In genomic region chr9:121286973-121287721, GRCh38 we compare ENCODE assay signal across 8 cellular contexts. TPM values are rescaled to one million over a fixed set of nuclear protein-coding genes. Genes with fewer than 3 reads are reported as not detected.
DNase-seq lines count a peak whose midpoint lies in the region; ATAC-seq and TF ChIP-seq lines count a peak whose summit lies in the region.

No MANE protein-coding gene starts in this region.

- intact Hi-C loops in mucosa of descending colon (cut with DNase I, micrococcal nuclease) (no loop called here), thyroid gland (cut with DNase I) (no loop called here)

- peak overlapping the region; percentile 61 for H3K27ac ChIP-seq in HL-60 (replicated peaks)
- H3K27ac ChIP-seq in SK-N-SH (ENCODE audit: low read depth in 2 of 2, low read length in 1 of 2), result peak overlapping the region; percentile 88 to 94
- H3K27ac ChIP-seq in esophagus (ENCODE audit: low read depth in 2 of 2, low read length in 1 of 2), result peak overlapping the region; percentile 99
- peak overlapping the region; percentile 84 to 95 (median 93) for H3K27ac ChIP-seq in thyroid gland

- H3K36me3 ChIP-seq in SK-N-SH (replicated peaks in 1 of 2; ENCODE audit: control insufficient read depth in 1 of 2, insufficient read depth in 2 of 2, low read length in 1 of 2) (peaks cover 0 to 16% of the 10 kb centered on the region in 2 experiments), esophagus (ENCODE audit: control insufficient read depth in 2 of 2, insufficient read depth in 2 of 2, low read length in 1 of 2) (no peaks in the 10 kb centered on the region), mucosa of descending colon (ENCODE audit: low read depth) (peaks cover 4% of the 10 kb centered on the region), thyroid gland (no peaks in the 10 kb centered on the region)

- TF ChIP-seq RAD21 in SK-N-SH (IDR thresholded peaks at IDR 0.05; ENCODE audit: low read length), result no peak

- TF ChIP-seq CTCF in HL-60 (IDR thresholded peaks at IDR 0.05; ENCODE audit: insufficient read depth, low read length) (no peak), SK-N-SH (IDR thresholded peaks at IDR 0.05) (peak; percentile 36; the same call in 1 of the 2 replicates), mucosa of descending colon (IDR thresholded peaks at IDR 0.05) (no peak), thyroid gland (IDR thresholded peaks at IDR 0.05) (peak in 1 of 6 experiments; percentile 6)

- WGBS in SK-N-SH (ENCODE audit: low lambda C conversion rate), result 21% methylated on average over 13 of the region's 13 CpGs
- 10 to 13% methylated on average over 12 to 13 of the region's 13 CpGs for WGBS in esophagus, 2 donors
- 30 to 34% methylated on average over 13 of the region's 13 CpGs for WGBS in thyroid gland, 2 donors

- CTCF ChIA-PET in SK-N-SH (lab: Yijun Ruan, JAX), result interaction anchor here (0.9 to 3.6 kb wide), 5 partner anchors 9 to 252 kb away, joined by 3 to 25 read pairs (median 3); partner anchors contain the start of gene RAB14

- DNase-seq in AML-193 (lab: John Stamatoyannopoulos, UW), result peak; percentile 4 to 6
- DNase-seq in HL-60 (ENCODE audit: low read depth in 1 of 2, low spot score in 1 of 2), result peak; percentile 62 to 78
- no peak for DNase-seq in SK-N-SH
- DNase-seq in mucosa of descending colon, result peak; percentile 82 to 89 (median 88)
- peak; percentile 82 to 84 for DNase-seq in thyroid gland

- peak overlapping the region; percentile 81 for H3K4me2 ChIP-seq in SK-N-SH

- TF ChIP-seq EP300 in SK-N-SH (IDR thresholded peaks at IDR 0.05; ENCODE audit: borderline replicate concordance in 1 of 2, low read depth in 1 of 2, low read length in 1 of 2), result peak in 1 of 2 experiments; percentile 83; a peak in 2 of 4 replicates

- H2AFZ ChIP-seq in SK-N-SH (ENCODE audit: low read depth), result peak overlapping the region; percentile 56

- peak in 1 of 2 donors; percentile 54 for TF ChIP-seq POLR2A in thyroid gland (IDR thresholded peaks at IDR 0.05)

- H3K9me2 ChIP-seq in SK-N-SH, result no peaks in the 10 kb centered on the region

- H3K9me3 ChIP-seq in SK-N-SH (no peaks in the 10 kb centered on the region), esophagus (ENCODE audit: control insufficient read depth in 2 of 2, insufficient read depth in 1 of 2, low read depth in 1 of 2, low read length in 1 of 2) (no peaks in the 10 kb centered on the region), mucosa of descending colon (no peaks in the 10 kb centered on the region), thyroid gland (no peaks in the 10 kb centered on the region)

- H4K20me1 ChIP-seq in SK-N-SH (ENCODE audit: insufficient read depth), result no peaks in the 10 kb centered on the region

- peaks cover 30% of the 10 kb centered on the region; the same call in 1 of the 2 replicates for H3K79me2 ChIP-seq in SK-N-SH (ENCODE audit: insufficient read depth)

- peaks cover 33 to 80% of the 10 kb centered on the region in 2 experiments; a peak in 3 of 4 replicates for H3K4me1 ChIP-seq in SK-N-SH (ENCODE audit: control insufficient read depth in 1 of 2, insufficient read depth in 2 of 2, low read depth in 1 of 2, low read length in 1 of 2)
- peaks cover 13 to 52% of the 10 kb centered on the region in 2 donors for H3K4me1 ChIP-seq in esophagus (ENCODE audit: control insufficient read depth in 2 of 2, insufficient read depth in 2 of 2, low read length in 1 of 2)
- H3K4me1 ChIP-seq in mucosa of descending colon (ENCODE audit: low read depth), result peaks cover 72% of the 10 kb centered on the region
- H3K4me1 ChIP-seq in thyroid gland, result peaks cover 73 to 83% of the 10 kb centered on the region in 2 donors

- peak; percentile 79 for ATAC-seq in mucosa of descending colon
- ATAC-seq in HG03108 (IDR thresholded peaks at IDR 0.05; ENCODE audit: unreplicated experiment), result no peak
- ATAC-seq in GM21367 (IDR thresholded peaks at IDR 0.05; ENCODE audit: unreplicated experiment), result no peak

- H3K27me3 ChIP-seq in HL-60 (ENCODE audit: insufficient read depth, poor library complexity, severe bottlenecking) (no peaks in the 10 kb centered on the region), SK-N-SH (ENCODE audit: insufficient read depth) (no peaks in the 10 kb centered on the region), esophagus (ENCODE audit: control insufficient read depth in 1 of 2, insufficient read depth in 2 of 2, low read length in 2 of 2) (no peaks in the 10 kb centered on the region), thyroid gland (no peaks in the 10 kb centered on the region)

- POLR2A ChIA-PET in SK-N-SH (lab: Yijun Ruan, JAX), result no interaction called here

- peaks cover 27% of the 10 kb centered on the region for H3F3A ChIP-seq in SK-N-SH (replicated peaks; ENCODE audit: insufficient read depth)

- no peak overlapping the region for H3K4me3 ChIP-seq in HL-60 (replicated peaks; ENCODE audit: insufficient read depth, low read length)
- H3K4me3 ChIP-seq in SK-N-SH (ENCODE audit: low read depth in 2 of 2, low read length in 1 of 2), result no peak overlapping the region
- H3K4me3 ChIP-seq in esophagus (ENCODE audit: low read depth in 1 of 2, low read length in 2 of 2), result no peak overlapping the region
- no peak overlapping the region for H3K4me3 ChIP-seq in mucosa of descending colon
- H3K4me3 ChIP-seq in thyroid gland (replicated peaks in 1 of 3), result no peak overlapping the region

- peak overlapping the region; percentile 76 for H3K9ac ChIP-seq in SK-N-SH

TF ChIP-seq in SK-N-SH, 30 proteins besides CTCF, POLR2A, EP300 and RAD21 (continues in another document):
- TF ChIP-seq TCF12 (IDR thresholded peaks at IDR 0.05) (peak; percentile 87), FOSL2 (IDR thresholded peaks at IDR 0.05; ENCODE audit: borderline replicate concordance, low read depth) (peak; percentile 100), FOXJ3 (CRISPR knock-in tag; IDR thresholded peaks at IDR 0.05) (no peak), SIN3A (IDR thresholded peaks at IDR 0.05; ENCODE audit: borderline replicate concordance, low read depth, low read length) (peak; percentile 75; the same call in 1 of the 2 replicates), SMC3 (IDR thresholded peaks at IDR 0.05; ENCODE audit: low read depth, low read length) (no peak), JUND (IDR thresholded peaks at IDR 0.05) (peak; percentile 100), NFIC (IDR thresholded peaks at IDR 0.05; ENCODE audit: borderline replicate concordance) (peak; percentile 73; the same call in 1 of the 2 replicates), CHD2 (IDR thresholded peaks at IDR 0.05; ENCODE audit: low read length, partially characterized antibody) (no peak), IRF3 (IDR thresholded peaks at IDR 0.05; ENCODE audit: low read depth, low read length) (no peak), MXI1 (IDR thresholded peaks at IDR 0.05; ENCODE audit: low read depth, low read length) (no peak), USF1 (IDR thresholded peaks at IDR 0.05; ENCODE audit: borderline replicate concordance, low read depth) (no peak), MEF2A (IDR thresholded peaks at IDR 0.05; ENCODE audit: borderline replicate concordance, low read depth) (no peak), RCOR1 (IDR thresholded peaks at IDR 0.05; ENCODE audit: low read length) (no peak), ZBTB33 (IDR thresholded peaks at IDR 0.05; ENCODE audit: borderline replicate concordance, low read depth) (no peak), FOXM1 (IDR thresholded peaks at IDR 0.05; ENCODE audit: low read depth) (peak; percentile 70; the same call in 1 of the 2 replicates), GATA2 (CRISPR knock-in tag; IDR thresholded peaks at IDR 0.05) (no peak), ELF1 (IDR thresholded peaks at IDR 0.05) (no peak), USF2 (IDR thresholded peaks at IDR 0.05; ENCODE audit: borderline replicate concordance, low read depth, low read length) (no peak)

RNA-seq across cellular contexts. Expression of gene GSN, which starts 19.2 kb away (rescaled TPM):
- polyA plus RNA-seq in SK-N-SH (2012; rRNA removed) (168 and 172 TPM in 2 replicates), esophagus (100 to 1,000 TPM; 198 to 418 TPM)
- polyA plus RNA-seq in SK-N-SH (2012; cell fraction: cytosol; rRNA removed), result 82.7 and 123 TPM in 2 replicates
- polyA plus RNA-seq in SK-N-SH (2012; cell fraction: nucleus; rRNA removed), result 205 and 218 TPM in 2 replicates
- total RNA-seq in mucosa of descending colon (100 to 1,000 TPM; 443 to 952 (median 937) TPM), thyroid gland (1,000 to 10,000 TPM; 1,151 to 1,624 (median 1,443) TPM)
